In genomic region chr13:111216166-111216960, GRCh38 we compare ENCODE assay signal across 9 cellular contexts.
DNase-seq lines count a peak whose midpoint lies in the region; ATAC-seq and TF ChIP-seq lines count a peak whose summit lies in the region.
"Had no signal": no experiment of that assay in that cellular context is flagged by ENCODE, and none has a peak within 500 bp of the region (broad histone marks: within the 10 kb centered on the region; RNA-seq: fewer than 3 reads in every experiment).

No MANE protein-coding gene starts in this region.

- POLR2A ChIA-PET in A673 (lab: Charles Lee; ENCODE audit: low non-redundant PET): interaction anchor here (0.6 to 0.7 kb wide), 2 partner anchors 61 to 146 kb away, joined by 3 to 4 read pairs; no protein-coding TSS in a partner anchor

- intact Hi-C loops in A673 (cut with micrococcal nuclease; ENCODE audit: unreplicated experiment): loop anchor here (10.0 kb wide), 1 partner anchor 302 kb away; the partner anchor contains the start of gene ANKRD10
- intact Hi-C loops in spleen (cut with DNase I; ENCODE audit: low total_unique reads): no loop called here

- H3K27me3 Mint-ChIP-seq in activated T-cell treated with anti-CD3 and anti-CD28 coated beads, Interleukin-2, amount 50 U/mL, for 24 hours: no peaks in the 10 kb centered on the region
- H3K27me3 Mint-ChIP-seq in glutamatergic neuron (ENCODE audit: unreplicated experiment): peaks cover 8% of the 10 kb centered on the region

- H3K9me3 ChIP-seq in A673 (ENCODE audit: low read depth, low read length, poor library complexity, severe bottlenecking) (no peaks in the 10 kb centered on the region), spleen (no peaks in the 10 kb centered on the region)
- H3K9me3 ChIP-seq: HAP-1 had no signal

- 86 to 89% (median 87%) methylated on average over 13 to 15 of the region's 15 CpGs for WGBS in spleen, 5 donors

- H3K9me3 Mint-ChIP-seq in activated T-cell treated with anti-CD3 and anti-CD28 coated beads, Interleukin-2, amount 50 U/mL, for 24 hours: no peaks in the 10 kb centered on the region
- peaks cover 10% of the 10 kb centered on the region for H3K9me3 Mint-ChIP-seq in glutamatergic neuron (ENCODE audit: unreplicated experiment)

- TF ChIP-seq CTCF in A673 (conservative IDR thresholded peaks at IDR 0.05; ENCODE audit: low read depth, low read length) (peak; percentile 51), GM12873 (IDR thresholded peaks at IDR 0.05; ENCODE audit: insufficient read depth, low read depth, low read length, missing control alignments) (peak; percentile 70), glutamatergic neuron (IDR thresholded peaks at IDR 0.05; ENCODE audit: partially characterized antibody, unreplicated experiment) (peak; percentile 28), spleen (IDR thresholded peaks at IDR 0.05 in 8 of 11, conservative IDR thresholded peaks at IDR 0.05 in 3 of 11) (peak in 6 of 11 experiments; percentile 43 to 64 (median 54))

- peaks cover 51% of the 10 kb centered on the region for H3K36me3 Mint-ChIP-seq in activated T-cell treated with anti-CD3 and anti-CD28 coated beads, Interleukin-2, amount 50 U/mL, for 24 hours (ENCODE audit: low read depth)
- H3K36me3 Mint-ChIP-seq in glutamatergic neuron (ENCODE audit: unreplicated experiment): no peaks in the 10 kb centered on the region

- DNase-seq in A673 (ENCODE audit: low spot score) (peak; percentile 27), NCI-H1105 (lab: John Stamatoyannopoulos, UW) (peak; percentile 75), glutamatergic neuron (peak; percentile 81), spleen (no peak)
- DNase-seq in activated T-cell treated with anti-CD3 and anti-CD28 coated beads, Interleukin-2, amount 50 U/mL, for 24 hours: peak; percentile 57

- H3K27ac ChIP-seq in A673 (ENCODE audit: low read depth, low read length, poor library complexity, severe bottlenecking) (no peak overlapping the region), spleen (peak overlapping the region in 4 of 8 donors; percentile 63 to 80 (median 72))

- ATAC-seq in GM21515 (IDR thresholded peaks at IDR 0.05; ENCODE audit: unreplicated experiment): no peak
- no peak for ATAC-seq in HG02884 (IDR thresholded peaks at IDR 0.05; ENCODE audit: unreplicated experiment)

- no peak overlapping the region for H3K4me3 ChIP-seq in A673 (ENCODE audit: low read depth, low read length, poor library complexity, severe bottlenecking)
- no peak overlapping the region for H3K4me3 ChIP-seq in spleen
- H3K4me3 ChIP-seq: HAP-1 had no signal

- H3K27ac Mint-ChIP-seq in activated T-cell treated with anti-CD3 and anti-CD28 coated beads, Interleukin-2, amount 50 U/mL, for 24 hours: peak overlapping the region; percentile 51
- H3K27ac Mint-ChIP-seq in glutamatergic neuron (ENCODE audit: unreplicated experiment): peak overlapping the region; percentile 95

- no TSS peak for BruUV-seq in A673 (replicated peaks; lab: Mats Ljungman, UMichigan)

- H3K4me1 ChIP-seq in A673 (ENCODE audit: insufficient read depth, low read length, poor library complexity, severe bottlenecking): peaks cover 8% of the 10 kb centered on the region
- peaks cover 31 to 93% (median 72%) of the 10 kb centered on the region in 6 donors for H3K4me1 ChIP-seq in spleen
- H3K4me1 ChIP-seq: HAP-1 had no signal

- H3K27me3 ChIP-seq in A673 (replicated peaks; ENCODE audit: insufficient read depth, low read depth, low read length, poor library complexity) (no peaks in the 10 kb centered on the region), spleen (replicated peaks in 1 of 7) (no peaks in the 10 kb centered on the region)

- peaks cover 47% of the 10 kb centered on the region for H3K4me1 Mint-ChIP-seq in activated T-cell treated with anti-CD3 and anti-CD28 coated beads, Interleukin-2, amount 50 U/mL, for 24 hours (ENCODE audit: low read depth)
- peaks cover 54% of the 10 kb centered on the region for H3K4me1 Mint-ChIP-seq in glutamatergic neuron (ENCODE audit: low read depth, unreplicated experiment)

- H3K4me3 Mint-ChIP-seq in activated T-cell treated with anti-CD3 and anti-CD28 coated beads, Interleukin-2, amount 50 U/mL, for 24 hours: no peak overlapping the region
- H3K4me3 Mint-ChIP-seq in glutamatergic neuron (ENCODE audit: unreplicated experiment): peak overlapping the region; percentile 77

- CTCF ChIA-PET in A673 (lab: Charles Lee): interaction anchor here (0.7 to 1.3 kb wide), 5 partner anchors 14 to 695 kb away, joined by 3 to 9 read pairs (median 5); no protein-coding TSS in a partner anchor

- H3K36me3 ChIP-seq in A673 (ENCODE audit: insufficient read depth, low read length, poor library complexity, severe bottlenecking): no peaks in the 10 kb centered on the region
- H3K36me3 ChIP-seq in spleen: peaks cover 0 to 40% (median 4%) of the 10 kb centered on the region in 6 donors
- H3K36me3 ChIP-seq: HAP-1 had no signal

- TF ChIP-seq POLR2A in spleen (IDR thresholded peaks at IDR 0.05): no peak
